9 cellular contexts compared by ENCODE assay signal in the genomic region with DNA sequence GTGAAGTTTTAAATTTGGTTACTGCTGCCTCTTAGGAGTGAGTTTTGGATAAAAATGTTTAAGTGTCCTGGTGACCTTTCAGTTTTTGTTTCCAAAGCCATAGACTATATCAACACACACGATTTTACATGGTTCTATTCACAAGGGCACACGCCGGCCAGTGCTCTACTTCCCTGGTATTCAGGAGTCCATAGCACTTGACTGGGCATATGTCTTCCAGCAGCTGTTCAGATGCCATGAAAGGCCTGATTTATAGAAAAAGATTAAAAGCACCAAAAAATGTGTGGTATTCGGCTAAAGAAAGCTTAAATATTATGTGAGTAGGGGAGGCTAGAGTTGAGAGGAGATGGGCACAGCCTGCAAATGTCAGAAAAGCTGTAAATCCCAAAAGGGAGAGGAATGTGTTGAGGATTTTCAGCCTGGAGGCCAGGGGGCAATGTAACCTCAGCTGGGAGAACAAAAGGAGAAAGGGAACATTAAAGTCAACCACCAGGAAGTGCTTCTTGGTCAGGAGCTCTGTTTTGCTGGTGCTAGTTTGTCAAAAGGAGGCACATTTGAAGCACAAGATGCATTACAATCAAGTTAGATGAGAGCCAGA.
DNase-seq lines count a peak whose midpoint lies in the region; ATAC-seq and TF ChIP-seq lines count a peak whose summit lies in the region.
"Had no signal": no experiment of that assay in that cellular context is flagged by ENCODE, and none has a peak within 500 bp of the region (broad histone marks: within the 10 kb centered on the region; RNA-seq: fewer than 3 reads in every experiment).

No MANE protein-coding gene starts in this region.

- peaks cover 9% of the 10 kb centered on the region for H3K9me3 ChIP-seq in left ventricle myocardium inferior (replicated peaks)
- no peaks in the 10 kb centered on the region for H3K9me3 ChIP-seq in right atrium auricular region
- peaks cover 1% of the 10 kb centered on the region for H3K9me3 ChIP-seq in iPS DF 6.9 (ENCODE audit: control insufficient read depth, insufficient read depth, low read length)
- no peaks in the 10 kb centered on the region for H3K9me3 ChIP-seq in uterus
- H3K9me3 ChIP-seq: suprapubic skin had no signal

- no peak for ATAC-seq in HG03460 (IDR thresholded peaks at IDR 0.05; ENCODE audit: unreplicated experiment)

- H3K27ac ChIP-seq in left ventricle myocardium inferior (replicated peaks) = no peak overlapping the region
- H3K27ac ChIP-seq in right atrium auricular region = no peak overlapping the region
- H3K27ac ChIP-seq in iPS DF 6.9 (ENCODE audit: low read length) = no peak overlapping the region
- H3K27ac ChIP-seq in uterus = peak overlapping the region; percentile 74 to 78
- H3K27ac ChIP-seq: suprapubic skin had no signal

- TF ChIP-seq CTCF in left ventricle myocardium inferior (IDR thresholded peaks at IDR 0.05; ENCODE audit: borderline replicate concordance) (peak; percentile 33), right atrium auricular region (IDR thresholded peaks at IDR 0.05) (peak in 1 of 2 donors; percentile 44), WI38 (IDR thresholded peaks at IDR 0.05; ENCODE audit: low read depth, low read length) (peak; percentile 23; the same call in 1 of the 2 replicates), uterus (IDR thresholded peaks at IDR 0.05) (peak; percentile 24 to 43 (median 30))

- H3K4me3 ChIP-seq in left ventricle myocardium inferior = no peak overlapping the region
- H3K4me3 ChIP-seq in right atrium auricular region = no peak overlapping the region
- H3K4me3 ChIP-seq in WI38 (ENCODE audit: low read depth, low read length) = no peak overlapping the region
- no peak overlapping the region for H3K4me3 ChIP-seq in iPS DF 6.9 (ENCODE audit: low read length)
- no peak overlapping the region for H3K4me3 ChIP-seq in uterus
- H3K4me3 ChIP-seq: suprapubic skin had no signal

- TF ChIP-seq POLR2A in uterus (IDR thresholded peaks at IDR 0.05) = no peak

- H3K4me1 ChIP-seq in left ventricle myocardium inferior (peaks cover 43% of the 10 kb centered on the region), right atrium auricular region (peaks cover 0 to 16% of the 10 kb centered on the region in 2 donors), iPS DF 6.9 (ENCODE audit: control insufficient read depth, insufficient read depth, low read length) (no peaks in the 10 kb centered on the region; the same call in 1 of the 2 replicates), uterus (peaks cover 16 to 18% of the 10 kb centered on the region in 2 donors)

- H3K27me3 ChIP-seq in left ventricle myocardium inferior (ENCODE audit: low read depth) (no peaks in the 10 kb centered on the region), right atrium auricular region (no peaks in the 10 kb centered on the region), iPS DF 6.9 (ENCODE audit: control insufficient read depth, insufficient read depth, low read length) (no peaks in the 10 kb centered on the region), uterus (no peaks in the 10 kb centered on the region)
- H3K27me3 ChIP-seq: suprapubic skin had no signal

- DNase-seq in left ventricle myocardium inferior (no peak), right atrium auricular region (ENCODE audit: low spot score) (no peak), iPS DF 6.9 (ENCODE audit: low read depth, low spot score) (peak; percentile 27), uterus (no peak), COR-L47 (lab: John Stamatoyannopoulos, UW) (no peak)
- no peak for DNase-seq in activated CD8-positive, alpha-beta memory T cell treated with anti-CD3 and anti-CD28 coated beads for 24 hours

- intact Hi-C loops in left ventricle myocardium inferior (cut with micrococcal nuclease) = no loop called here
- intact Hi-C loops in uterus (cut with DNase I; ENCODE audit: low total_unique reads) = no loop called here

- no peaks in the 10 kb centered on the region for H3K36me3 ChIP-seq in left ventricle myocardium inferior
- H3K36me3 ChIP-seq in right atrium auricular region = no peaks in the 10 kb centered on the region
- no peaks in the 10 kb centered on the region for H3K36me3 ChIP-seq in iPS DF 6.9 (ENCODE audit: control insufficient read depth, insufficient read depth, low read length)
- H3K36me3 ChIP-seq in uterus = no peaks in the 10 kb centered on the region
- H3K36me3 ChIP-seq: suprapubic skin had no signal

- WGBS in iPS DF 6.9 (ENCODE audit: insufficient coverage, insufficient read length) = no CpG with 5 or more reads among the region's 4 CpGs

Comparison
In these comparisons a context has a peak if more than half of its experiments do, and no peak if none do; other contexts are left out.
1. H3K27ac ChIP-seq: peak in uterus (2 of 2); none in left ventricle myocardium inferior (single experiment), right atrium auricular region (0 of 2) and iPS DF 6.9 (single experiment).